Comparison of ENCODE assay signal across 17 cellular contexts in genomic region chr1:70874063-70874462, GRCh38.
A peak's percentile ranks its signal among the peaks of the same experiment; 100 is the strongest.
DNase-seq lines count a peak whose midpoint lies in the region; ATAC-seq and TF ChIP-seq lines count a peak whose summit lies in the region.
"Had no signal": no experiment of that assay in that cellular context is flagged by ENCODE, and none has a peak within 500 bp of the region (broad histone marks: within the 10 kb centered on the region; RNA-seq: fewer than 3 reads in every experiment).

No MANE protein-coding gene starts in this region.

- no peak overlapping the region for H4K5ac ChIP-seq in mesendoderm (ENCODE audit: low read length)

- 29% methylated on average over 2 of the region's 2 CpGs for WGBS in mammary epithelial cell (ENCODE audit: low coverage, missing lambda C conversion rate)
- WGBS in mesendoderm (ENCODE audit: extremely low coverage, insufficient coverage, low lambda C conversion rate), result no CpG with 5 or more reads among the region's 2 CpGs

- H3K27ac ChIP-seq in mammary epithelial cell (ENCODE audit: insufficient read depth, low read depth, low read length), result no peak overlapping the region
- H3K27ac ChIP-seq in mesendoderm (ENCODE audit: low read depth, low read length), result no peak overlapping the region
- H3K27ac ChIP-seq: hepatocyte, prostate gland had no signal

- no peak overlapping the region for H3K56ac ChIP-seq in mesendoderm (ENCODE audit: low read length)

- intact Hi-C loops in mammary epithelial cell (cut with micrococcal nuclease), result no loop called here

- dilution Hi-C loops in mammary epithelial cell (cut with HindIII; ENCODE audit: low sequenced_read_pairs), result no loop called here

- no TSS peak for BruUV-seq in mammary epithelial cell (replicated peaks; lab: Mats Ljungman, UMichigan)

- no peak overlapping the region for H4K8ac ChIP-seq in mesendoderm (ENCODE audit: low read depth, low read length)

- no peak for ATAC-seq in HG03025 (IDR thresholded peaks at IDR 0.05; ENCODE audit: low FRiP score, unreplicated experiment)
- ATAC-seq in HG03108 (IDR thresholded peaks at IDR 0.05; ENCODE audit: unreplicated experiment), result no peak
- ATAC-seq: naive thymus-derived CD8-positive, alpha-beta T cell had no signal

- no peak overlapping the region for H3K9ac ChIP-seq in mammary epithelial cell (ENCODE audit: insufficient read depth, low read length)
- H3K9ac ChIP-seq in mesendoderm (ENCODE audit: low read length), result no peak overlapping the region

- H2AFZ ChIP-seq in mammary epithelial cell (ENCODE audit: low read depth, low read length), result peak overlapping the region; percentile 15
- H2AFZ ChIP-seq: hepatocyte had no signal

- H3K4me2 ChIP-seq in mammary epithelial cell (ENCODE audit: insufficient read depth, low read depth, low read length) (no peak overlapping the region), mesendoderm (ENCODE audit: low read length) (no peak overlapping the region)
- H3K4me2 ChIP-seq: hepatocyte had no signal

- H4K20me1 ChIP-seq in mammary epithelial cell (ENCODE audit: insufficient read depth, low read length), result no peaks in the 10 kb centered on the region

- H3K23ac ChIP-seq in mesendoderm (ENCODE audit: low read length), result no peak overlapping the region

- H3K36me3 ChIP-seq in mammary epithelial cell (ENCODE audit: insufficient read depth, low read length) (no peaks in the 10 kb centered on the region), mesendoderm (ENCODE audit: control insufficient read depth, insufficient read depth, low read length) (no peaks in the 10 kb centered on the region)
- H3K36me3 ChIP-seq: prostate gland had no signal

- no peak overlapping the region for H2BK120ac ChIP-seq in mesendoderm (ENCODE audit: low read depth, low read length)

- DNase-seq in EL (peak; percentile 17), NCI-H69 (lab: John Stamatoyannopoulos, UW) (peak; percentile 65), mammary epithelial cell (no peak), mesendoderm (peak; percentile 37), GM19240 (ENCODE audit: insufficient read length, low spot score) (no peak), T1000 (lab: John Stamatoyannopoulos, UW) (no peak)
- DNase-seq: activated CD8-positive, alpha-beta memory T cell treated with anti-CD3 and anti-CD28 coated beads, Interleukin-2, amount 50 U/mL, for 48 hours; Calu3; effector CD4-positive, alpha-beta T cell; naive thymus-derived CD8-positive, alpha-beta T cell; NCI-H1436 treated with DMSO at 0.1 percent for 48 hours; NCI-H446 treated with DMSO at 0.1 percent for 48 hours; stimulated activated CD4-positive, alpha-beta T cell treated with anti-CD3 and anti-CD28 coated beads, Interleukin-15, amount 100 ng/mL, for 24 hours had no signal

- H2BK15ac ChIP-seq in mesendoderm (replicated peaks; ENCODE audit: low read depth), result no peak overlapping the region

- no peak overlapping the region for H3K4me3 ChIP-seq in mammary epithelial cell (replicated peaks in 1 of 3; ENCODE audit: insufficient read depth in 1 of 3, low read depth in 2 of 3, low read length in 3 of 3)
- H3K4me3 ChIP-seq in mesendoderm (ENCODE audit: low read length), result no peak overlapping the region
- H3K4me3 ChIP-seq: hepatocyte, prostate gland had no signal

- H3K4me1 ChIP-seq in mammary epithelial cell (ENCODE audit: insufficient read depth, low read length) (no peaks in the 10 kb centered on the region), mesendoderm (ENCODE audit: control insufficient read depth, low read depth, low read length) (no peaks in the 10 kb centered on the region)
- H3K4me1 ChIP-seq: prostate gland had no signal

- H3K79me2 ChIP-seq in mammary epithelial cell (ENCODE audit: insufficient read depth, low read length) (no peaks in the 10 kb centered on the region), mesendoderm (ENCODE audit: control insufficient read depth, insufficient read depth, low read length) (no peaks in the 10 kb centered on the region)
- H3K79me2 ChIP-seq: hepatocyte had no signal

- no peak for TF ChIP-seq CTCF in mammary epithelial cell (conservative IDR thresholded peaks at IDR 0.05 in 1 of 2, IDR thresholded peaks at IDR 0.05 in 1 of 2; ENCODE audit: extremely low read depth in 1 of 2, insufficient read depth in 1 of 2, low read depth in 1 of 2, low read length in 2 of 2)

- in situ Hi-C loops in mammary epithelial cell (cut with MboI; ENCODE audit: low sequenced_read_pairs in 2 of 2), result no loop called here

- no peak overlapping the region for H2AK5ac ChIP-seq in mesendoderm (ENCODE audit: low read length)

- no peaks in the 10 kb centered on the region for H3K9me3 ChIP-seq in mammary epithelial cell (replicated peaks; ENCODE audit: insufficient read depth, low read length)
- H3K9me3 ChIP-seq: prostate gland had no signal

- CTCF ChIA-PET in mammary epithelial cell (lab: Charles Lee; ENCODE audit: low non-redundant PET), result no interaction called here

- no peak overlapping the region for H2BK5ac ChIP-seq in mesendoderm (ENCODE audit: low read length)

- H3K27me3 ChIP-seq in mammary epithelial cell (ENCODE audit: insufficient read depth, low read length) (no peaks in the 10 kb centered on the region), mesendoderm (ENCODE audit: insufficient read depth, low read length, poor library complexity) (no peaks in the 10 kb centered on the region)
- H3K27me3 ChIP-seq: hepatocyte had no signal

- peak overlapping the region; percentile 51 for H3K18ac ChIP-seq in mesendoderm (ENCODE audit: low read length)

- H3K79me1 ChIP-seq in mesendoderm (ENCODE audit: low read length), result no peaks in the 10 kb centered on the region

- no peak overlapping the region for H3K4ac ChIP-seq in mesendoderm (ENCODE audit: low read depth, low read length)

Comparison
In these comparisons a context has a peak if more than half of its experiments do, and no peak if none do; other contexts are left out.
1. DNase-seq: peak in EL (single experiment), NCI-H69 (single experiment) and mesendoderm (single experiment); none in mammary epithelial cell (single experiment), GM19240 (single experiment) and T1000 (single experiment).